12 cellular contexts compared by ENCODE assay signal in the genomic region with DNA sequence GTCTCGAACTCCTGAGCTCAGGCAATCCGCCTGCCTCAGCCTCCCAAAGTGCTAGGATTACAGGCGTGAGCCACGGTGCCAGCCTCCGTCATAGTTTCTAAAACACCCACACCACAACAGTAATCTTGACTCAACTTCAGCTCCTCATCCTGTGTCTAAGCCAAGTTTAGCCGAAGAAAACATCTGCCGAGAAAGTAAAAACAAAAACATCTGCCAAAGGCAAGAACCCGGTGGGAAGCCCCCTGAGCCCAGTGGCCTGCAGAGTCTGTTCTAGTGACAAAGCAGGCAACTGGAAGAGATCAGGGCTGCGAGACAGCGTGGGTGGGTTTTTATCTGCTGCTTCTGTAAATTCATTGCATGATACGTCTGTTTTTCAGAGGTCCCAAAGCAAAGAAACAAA. TPM values are rescaled to one million over a fixed set of nuclear protein-coding genes. Genes with fewer than 3 reads are reported as not detected.
DNase-seq lines count a peak whose midpoint lies in the region; ATAC-seq and TF ChIP-seq lines count a peak whose summit lies in the region.
"Had no signal": no experiment of that assay in that cellular context is flagged by ENCODE, and none has a peak within 500 bp of the region (broad histone marks: within the 10 kb centered on the region; RNA-seq: fewer than 3 reads in every experiment).

No MANE protein-coding gene starts in this region.

- H3K4me3 Mint-ChIP-seq in T-helper 17 cell = no peak overlapping the region
- no peak overlapping the region for H3K4me3 Mint-ChIP-seq in naive thymus-derived CD4-positive, alpha-beta T cell

- H3K27ac Mint-ChIP-seq in T-helper 17 cell = peak overlapping the region; percentile 53
- H3K27ac Mint-ChIP-seq in naive thymus-derived CD4-positive, alpha-beta T cell = no peak overlapping the region

- H3K9me3 Mint-ChIP-seq in naive thymus-derived CD4-positive, alpha-beta T cell = peaks cover 0 to 1% (median 0%) of the 10 kb centered on the region in 11 donors

- H3K36me3 Mint-ChIP-seq in T-helper 17 cell (ENCODE audit: low read depth) = peaks cover 3% of the 10 kb centered on the region
- peaks cover 0 to 12% (median 4%) of the 10 kb centered on the region in 5 donors for H3K36me3 Mint-ChIP-seq in naive thymus-derived CD4-positive, alpha-beta T cell

- H3K4me1 Mint-ChIP-seq in T-helper 17 cell = peaks cover 4% of the 10 kb centered on the region
- peaks cover 0 to 2% (median 0%) of the 10 kb centered on the region in 7 donors for H3K4me1 Mint-ChIP-seq in naive thymus-derived CD4-positive, alpha-beta T cell

- ATAC-seq in T-helper 17 cell = no peak
- peak in 7 of 8 donors; percentile 74 to 88 (median 79) for ATAC-seq in heart right ventricle
- ATAC-seq in HG02970 (IDR thresholded peaks at IDR 0.05; ENCODE audit: low FRiP score, unreplicated experiment) = no peak
- no peak for ATAC-seq in left colon
- no peak for ATAC-seq in naive thymus-derived CD4-positive, alpha-beta T cell

- DNase-seq in T-helper 17 cell (no peak), heart right ventricle (peak; percentile 34 to 69), skeletal muscle cell (ENCODE audit: low read depth) (peak; percentile 49), left colon (no peak), COLO668 (lab: John Stamatoyannopoulos, UW; ENCODE audit: unreplicated experiment) (no peak)
- no peak for DNase-seq in naive thymus-derived CD4-positive, alpha-beta T cell
- DNase-seq: foreskin melanocyte, MM.1S, NCI-H345 had no signal

- H3K27ac ChIP-seq in BLaER1 (peak overlapping the region; percentile 58), heart right ventricle (peak overlapping the region in 5 of 10 donors; percentile 9 to 70 (median 39))
- H3K27ac ChIP-seq in naive thymus-derived CD4-positive, alpha-beta T cell (ENCODE audit: low read depth, low read length) = no peak overlapping the region
- H3K27ac ChIP-seq: cardiac muscle cell had no signal

- H3K9me3 ChIP-seq in BLaER1 = no peaks in the 10 kb centered on the region
- no peaks in the 10 kb centered on the region for H3K9me3 ChIP-seq in T-helper 17 cell (ENCODE audit: control insufficient read depth, low read length, poor library complexity, severe bottlenecking)
- no peaks in the 10 kb centered on the region for H3K9me3 ChIP-seq in heart right ventricle
- H3K9me3 ChIP-seq in naive thymus-derived CD4-positive, alpha-beta T cell (ENCODE audit: control insufficient read depth in 2 of 3, low read length in 3 of 3) = no peaks in the 10 kb centered on the region

- WGBS in heart right ventricle, 2 donors = 44 to 56% methylated on average over 11 of the region's 11 CpGs

- no peak overlapping the region; the same call in 1 of the 2 replicates for H3K9ac ChIP-seq in BLaER1

- POLR2A ChIA-PET in naive thymus-derived CD4-positive, alpha-beta T cell (lab: Charles Lee) = no interaction called here

- intact Hi-C loops in heart right ventricle (cut with DNase I) (no loop called here), left colon (cut with DNase I, micrococcal nuclease) (no loop called here)
- intact Hi-C loops in naive thymus-derived CD4-positive, alpha-beta T cell (cut with micrococcal nuclease) = no loop called here

- H3K4me3 ChIP-seq in BLaER1 = no peak overlapping the region
- no peak overlapping the region for H3K4me3 ChIP-seq in heart right ventricle
- no peak overlapping the region for H3K4me3 ChIP-seq in skeletal muscle cell (ENCODE audit: low read depth, low read length)
- no peak overlapping the region for H3K4me3 ChIP-seq in naive thymus-derived CD4-positive, alpha-beta T cell (ENCODE audit: low read length)
- H3K4me3 ChIP-seq: cardiac muscle cell had no signal

- H3K27me3 Mint-ChIP-seq in T-helper 17 cell = no peaks in the 10 kb centered on the region
- no peaks in the 10 kb centered on the region for H3K27me3 Mint-ChIP-seq in naive thymus-derived CD4-positive, alpha-beta T cell

- CTCF ChIA-PET in naive thymus-derived CD4-positive, alpha-beta T cell (lab: Charles Lee) = no interaction called here

- no peak for TF ChIP-seq CTCF in heart right ventricle (IDR thresholded peaks at IDR 0.05)

- H3K4me1 ChIP-seq in BLaER1 (peaks cover 40% of the 10 kb centered on the region), heart right ventricle (peaks cover 0 to 20% (median 0%) of the 10 kb centered on the region in 9 donors)
- H3K4me1 ChIP-seq in naive thymus-derived CD4-positive, alpha-beta T cell (ENCODE audit: control insufficient read depth in 2 of 2, insufficient read depth in 2 of 2, low read length in 2 of 2) = no peaks in the 10 kb centered on the region

- H4K20me1 ChIP-seq in BLaER1 = no peaks in the 10 kb centered on the region

- H3K36me3 ChIP-seq in BLaER1 (peaks cover 7% of the 10 kb centered on the region), heart right ventricle (no peaks in the 10 kb centered on the region)
- H3K36me3 ChIP-seq in naive thymus-derived CD4-positive, alpha-beta T cell (ENCODE audit: control insufficient read depth in 2 of 3, insufficient read depth in 3 of 3, low read length in 3 of 3) = no peaks in the 10 kb centered on the region
- H3K36me3 ChIP-seq: cardiac muscle cell had no signal

- no peaks in the 10 kb centered on the region for H3K27me3 ChIP-seq in BLaER1
- no peaks in the 10 kb centered on the region for H3K27me3 ChIP-seq in heart right ventricle
- no peaks in the 10 kb centered on the region for H3K27me3 ChIP-seq in naive thymus-derived CD4-positive, alpha-beta T cell (ENCODE audit: control insufficient read depth in 2 of 2, insufficient read depth in 2 of 2, low read length in 2 of 2)
- H3K27me3 ChIP-seq: cardiac muscle cell had no signal

- peak overlapping the region; percentile 47 for H3K4me2 ChIP-seq in BLaER1

RNA-seq across cellular contexts. Expression of gene CD99, which starts 26.6 kb away (rescaled TPM):
- total RNA-seq in T-helper 17 cell (100 to 1,000 TPM; 227 to 275 TPM), heart right ventricle (100 to 1,000 TPM; 202 to 400 (median 256) TPM), left colon (100 to 1,000 TPM; 164 to 191 TPM)
- 100 to 1,000 TPM; 323 to 419 TPM for polyA plus RNA-seq in heart right ventricle
- 100 to 1,000 TPM; 112 to 293 (median 181) TPM for total RNA-seq in naive thymus-derived CD4-positive, alpha-beta T cell
- polyA plus RNA-seq in naive thymus-derived CD4-positive, alpha-beta T cell = 100 to 1,000 TPM; 151 to 153 TPM

Comparison
In these comparisons a context has a peak if more than half of its experiments do, and no peak if none do; other contexts are left out.
1. ATAC-seq: peak in heart right ventricle (7 of 8); none in T-helper 17 cell (single experiment), HG02970 (single experiment), left colon (single experiment) and naive thymus-derived CD4-positive, alpha-beta T cell (single experiment).
2. DNase-seq: peak in heart right ventricle (2 of 2) and skeletal muscle cell (single experiment); none in T-helper 17 cell (0 of 3), left colon (0 of 2), naive thymus-derived CD4-positive, alpha-beta T cell (0 of 9) and COLO668 (single experiment).